ENCODE assay signal across 11 cellular contexts in genomic region chr9:94872921-94873511, GRCh38.
DNase-seq lines count a peak whose midpoint lies in the region; TF ChIP-seq lines count a peak whose summit lies in the region.
"Had no signal": no experiment of that assay in that cellular context is flagged by ENCODE, and none has a peak within 500 bp of the region (broad histone marks: within the 10 kb centered on the region; RNA-seq: fewer than 3 reads in every experiment).

No MANE protein-coding gene starts in this region.

- no peak overlapping the region for H3K4me3 ChIP-seq in ACC112 (ENCODE audit: low read depth, low read length)
- no peak overlapping the region for H3K4me3 ChIP-seq in fibroblast of pulmonary artery (replicated peaks; ENCODE audit: low read depth, low read length)
- no peak overlapping the region for H3K4me3 ChIP-seq in parathyroid adenoma (ENCODE audit: low read depth, low read length)

- no peak overlapping the region for H2AFZ ChIP-seq in ACC112 (ENCODE audit: low read length, unreplicated experiment)
- peak overlapping the region; percentile 63 for H2AFZ ChIP-seq in parathyroid adenoma

- H3K9ac ChIP-seq in parathyroid adenoma: no peak overlapping the region

- H3K27ac ChIP-seq in ACC112 (ENCODE audit: low read depth, low read length) (peak overlapping the region; percentile 80), parathyroid adenoma (peak overlapping the region; percentile 98)

- H3K36me3 ChIP-seq in ACC112 (ENCODE audit: insufficient read depth, low read length) (no peaks in the 10 kb centered on the region), parathyroid adenoma (ENCODE audit: control insufficient read depth, insufficient read depth, low read length) (no peaks in the 10 kb centered on the region)

- H3K79me2 ChIP-seq in ACC112 (ENCODE audit: control insufficient read depth, insufficient read depth, low read length, unreplicated experiment): no peaks in the 10 kb centered on the region
- no peaks in the 10 kb centered on the region for H3K79me2 ChIP-seq in parathyroid adenoma

- DNase-seq in NCI-H226: peak; percentile 89
- peak; percentile 66 for DNase-seq in fibroblast of pulmonary artery (ENCODE audit: low read depth)
- no peak for DNase-seq in RKO (ENCODE audit: low spot score)
- DNase-seq in midbrain (lab: John Stamatoyannopoulos, UW): no peak
- DNase-seq in HT-29 (ENCODE audit: low spot score): no peak
- DNase-seq in activated effector memory CD4-positive, alpha-beta T cell treated with anti-CD3 and anti-CD28 coated beads, Interleukin-2, amount 50 U/mL, for 16 hours: no peak
- DNase-seq: activated CD4-positive, alpha-beta T cell treated with anti-CD3 and anti-CD28 coated beads, Interleukin-2, amount 50 U/mL, for 48 hours; activated naive CD8-positive, alpha-beta T cell treated with anti-CD3 and anti-CD28 coated beads, Interleukin-2, amount 10 ng/mL, durations not matched to agents 7 days and 5 days; C1 segment of cervical spinal cord had no signal

- H3K27me3 ChIP-seq in ACC112 (ENCODE audit: insufficient read depth, low read length) (no peaks in the 10 kb centered on the region), parathyroid adenoma (ENCODE audit: control insufficient read depth, insufficient read depth, low read length) (no peaks in the 10 kb centered on the region)

- H3K4me2 ChIP-seq in parathyroid adenoma (ENCODE audit: low read length): peak overlapping the region; percentile 12

- TF ChIP-seq CTCF in fibroblast of pulmonary artery (IDR thresholded peaks at IDR 0.05; ENCODE audit: low read length, missing control alignments): no peak
- no peak for TF ChIP-seq CTCF in parathyroid adenoma (IDR thresholded peaks at IDR 0.05)

- H3K9me3 ChIP-seq in parathyroid adenoma (ENCODE audit: control insufficient read depth, low read length): no peaks in the 10 kb centered on the region

- H3K4me1 ChIP-seq in ACC112 (ENCODE audit: control insufficient read depth, insufficient read depth, low read length, unreplicated experiment) (peaks cover 57% of the 10 kb centered on the region), parathyroid adenoma (peaks cover 44% of the 10 kb centered on the region)

Comparison
In these comparisons a context has a peak if more than half of its experiments do, and no peak if none do; other contexts are left out.
1. DNase-seq: peak in NCI-H226 (single experiment) and fibroblast of pulmonary artery (single experiment); none in RKO (single experiment), midbrain (single experiment), HT-29 (single experiment) and activated effector memory CD4-positive, alpha-beta T cell treated with anti-CD3 and anti-CD28 coated beads, Interleukin-2, amount 50 U/mL, for 16 hours (single experiment).